17 cellular contexts compared by ENCODE assay signal in genomic region chr20:64156136-64156885, GRCh38. TPM values are rescaled to one million over a fixed set of nuclear protein-coding genes. Genes with fewer than 3 reads are reported as not detected.
DNase-seq lines count a peak whose midpoint lies in the region; ATAC-seq, FAIRE-seq and TF ChIP-seq lines count a peak whose summit lies in the region.
"Had no signal": no experiment of that assay in that cellular context is flagged by ENCODE, and none has a peak within 500 bp of the region (broad histone marks: within the 10 kb centered on the region; RNA-seq: fewer than 3 reads in every experiment).

No MANE protein-coding gene starts in this region.

- H3K9me3 Mint-ChIP-seq in endodermal cell, result no peaks in the 10 kb centered on the region
- H3K9me3 Mint-ChIP-seq: activated CD8-positive, alpha-beta T cell treated with anti-CD3 and anti-CD28 coated beads for 36 hours; activated naive CD8-positive, alpha-beta T cell treated with anti-CD3 and anti-CD28 coated beads, Interleukin-2, amount 50 U/mL, for 24 hours; activated T-helper 1 cell treated with anti-CD3 and anti-CD28 coated beads, Interleukin-12 subunit alpha, Interleukin-12 subunit beta, Interleukin-2, Interleukin-4 antibody, amounts not matched to agents 30 ng/mL and 10 ng/mL and 1 ng/mL, durations not matched to agents 14 hours and 24 hours and 36 hours; stimulated activated naive CD8-positive, alpha-beta T cell treated with anti-CD3 and anti-CD28 coated beads, Interleukin-15, amount 100 ng/mL, for 72 hours had no signal

- H3K4me1 ChIP-seq in endodermal cell (ENCODE audit: control insufficient read depth, insufficient read depth, low read length), result peaks cover 4% of the 10 kb centered on the region
- H3K4me1 ChIP-seq: left lung had no signal

- ATAC-seq in HG02610 (IDR thresholded peaks at IDR 0.05; ENCODE audit: unreplicated experiment), result no peak
- ATAC-seq: activated CD8-positive, alpha-beta T cell treated with anti-CD3 and anti-CD28 coated beads for 36 hours; activated naive CD8-positive, alpha-beta T cell treated with anti-CD3 and anti-CD28 coated beads, Interleukin-2, amount 50 U/mL, for 24 hours; left lung; stimulated activated naive CD8-positive, alpha-beta T cell treated with anti-CD3 and anti-CD28 coated beads, Interleukin-15, amount 100 ng/mL, for 72 hours had no signal

- H3K4me3 ChIP-seq in endodermal cell (ENCODE audit: low read length), result no peak overlapping the region
- H3K4me3 ChIP-seq: left lung had no signal

- no peak overlapping the region for H3K4me3 Mint-ChIP-seq in endodermal cell
- H3K4me3 Mint-ChIP-seq: activated CD8-positive, alpha-beta T cell treated with anti-CD3 and anti-CD28 coated beads for 36 hours; activated naive CD8-positive, alpha-beta T cell treated with anti-CD3 and anti-CD28 coated beads, Interleukin-2, amount 50 U/mL, for 24 hours; activated T-helper 1 cell treated with anti-CD3 and anti-CD28 coated beads, Interleukin-12 subunit alpha, Interleukin-12 subunit beta, Interleukin-2, Interleukin-4 antibody, amounts not matched to agents 30 ng/mL and 10 ng/mL and 1 ng/mL, durations not matched to agents 14 hours and 24 hours and 36 hours; stimulated activated naive CD8-positive, alpha-beta T cell treated with anti-CD3 and anti-CD28 coated beads, Interleukin-15, amount 100 ng/mL, for 72 hours had no signal

- H3K27me3 Mint-ChIP-seq in endodermal cell (ENCODE audit: insufficient read depth), result peaks cover 3% of the 10 kb centered on the region

- no peaks in the 10 kb centered on the region for H3K36me3 ChIP-seq in endodermal cell (ENCODE audit: control insufficient read depth, insufficient read depth, low read length)
- H3K36me3 ChIP-seq: left lung had no signal

- H3K4me1 Mint-ChIP-seq in endodermal cell, result peaks cover 30% of the 10 kb centered on the region
- H3K4me1 Mint-ChIP-seq: activated naive CD8-positive, alpha-beta T cell treated with anti-CD3 and anti-CD28 coated beads, Interleukin-2, amount 50 U/mL, for 24 hours; stimulated activated naive CD8-positive, alpha-beta T cell treated with anti-CD3 and anti-CD28 coated beads, Interleukin-15, amount 100 ng/mL, for 72 hours had no signal

- peak; percentile 33 for DNase-seq in COLO668 (lab: John Stamatoyannopoulos, UW; ENCODE audit: unreplicated experiment)
- peak; percentile 56 for DNase-seq in NCI-H1092 (lab: John Stamatoyannopoulos, UW)
- peak; percentile 15 for DNase-seq in NCI-H2227 treated with DMSO at 0.1 percent for 48 hours (lab: John Stamatoyannopoulos, UW)
- no peak for DNase-seq in endodermal cell
- no peak for DNase-seq in amniotic stem cell (lab: John Stamatoyannopoulos, UW)
- no peak for DNase-seq in hippocampal formation (lab: John Stamatoyannopoulos, UW)
- no peak for DNase-seq in GM19239 (ENCODE audit: insufficient read length, low spot score)
- DNase-seq: activated CD8-positive, alpha-beta T cell treated with anti-CD3 and anti-CD28 coated beads for 36 hours; activated naive CD8-positive, alpha-beta T cell treated with anti-CD3 and anti-CD28 coated beads, Interleukin-2, amount 50 U/mL, for 24 hours; NCI-H1930; stimulated activated CD4-positive, alpha-beta T cell treated with anti-CD3 and anti-CD28 coated beads, Interleukin-15, amount 100 ng/mL, for 24 hours; stimulated activated naive CD8-positive, alpha-beta T cell treated with anti-CD3 and anti-CD28 coated beads, Interleukin-15, amount 100 ng/mL, for 72 hours had no signal

- 71 to 83% methylated on average over 5 to 9 of the region's 9 CpGs for WGBS in endodermal cell (ENCODE audit: insufficient coverage in 1 of 2, insufficient read length in 1 of 2), 2 experiments

- H3K27me3 ChIP-seq in endodermal cell (ENCODE audit: control insufficient read depth, insufficient read depth, low read length, poor library complexity, severe bottlenecking), result no peaks in the 10 kb centered on the region

- H3K9ac ChIP-seq in endodermal cell (ENCODE audit: extremely low read depth, low read length, poor library complexity, severe bottlenecking), result no peak overlapping the region

- no peak overlapping the region for H3K27ac Mint-ChIP-seq in endodermal cell
- H3K27ac Mint-ChIP-seq: activated CD8-positive, alpha-beta T cell treated with anti-CD3 and anti-CD28 coated beads for 36 hours; activated naive CD8-positive, alpha-beta T cell treated with anti-CD3 and anti-CD28 coated beads, Interleukin-2, amount 50 U/mL, for 24 hours; activated T-helper 1 cell treated with anti-CD3 and anti-CD28 coated beads, Interleukin-12 subunit alpha, Interleukin-12 subunit beta, Interleukin-2, Interleukin-4 antibody, amounts not matched to agents 30 ng/mL and 10 ng/mL and 1 ng/mL, durations not matched to agents 14 hours and 24 hours and 36 hours had no signal

- peak overlapping the region; percentile 82 for H3K27ac ChIP-seq in endodermal cell (ENCODE audit: low read depth, low read length)
- H3K27ac ChIP-seq: HL-60, left lung had no signal

- no peaks in the 10 kb centered on the region for H3K9me3 ChIP-seq in endodermal cell (ENCODE audit: control insufficient read depth, low read length)
- H3K9me3 ChIP-seq: left lung had no signal

- TF ChIP-seq CTCF in endodermal cell (conservative IDR thresholded peaks at IDR 0.05), result no peak

- no peaks in the 10 kb centered on the region for H3K36me3 Mint-ChIP-seq in endodermal cell (ENCODE audit: low read depth)

- FAIRE-seq in GM19239 (lab: Jason Lieb, UNC), result no peak
- FAIRE-seq: TTC549 had no signal

RNA-seq across cellular contexts. Expression of gene MYT1, which starts 7.9 kb away (rescaled TPM):
- total RNA-seq in endodermal cell, result 1 to 10 TPM; 2.4 to 4.5 TPM
- polyA plus RNA-seq in endodermal cell (2013, experiment 1 of 2), result 9.6 TPM
- 8.4 TPM for polyA plus RNA-seq in endodermal cell (2013, experiment 2 of 2)
- total RNA-seq: activated CD8-positive, alpha-beta T cell treated with anti-CD3 and anti-CD28 coated beads for 36 hours; activated T-helper 1 cell treated with anti-CD3 and anti-CD28 coated beads, Interleukin-12 subunit alpha, Interleukin-12 subunit beta, Interleukin-2, Interleukin-4 antibody, amounts not matched to agents 30 ng/mL and 10 ng/mL and 1 ng/mL, durations not matched to agents 14 hours and 24 hours and 36 hours; left lung had no signal

RNA-seq across cellular contexts. Expression of gene NPBWR2, which starts 48.9 kb away (rescaled TPM):
- total RNA-seq in endodermal cell, result not detected
- polyA plus RNA-seq in endodermal cell (2013, experiment 1 of 2), result not detected
- not detected for polyA plus RNA-seq in endodermal cell (2013, experiment 2 of 2)
- total RNA-seq: activated CD8-positive, alpha-beta T cell treated with anti-CD3 and anti-CD28 coated beads for 36 hours; activated T-helper 1 cell treated with anti-CD3 and anti-CD28 coated beads, Interleukin-12 subunit alpha, Interleukin-12 subunit beta, Interleukin-2, Interleukin-4 antibody, amounts not matched to agents 30 ng/mL and 10 ng/mL and 1 ng/mL, durations not matched to agents 14 hours and 24 hours and 36 hours; left lung had no signal

Comparison
In these comparisons a context has a peak if more than half of its experiments do, and no peak if none do; other contexts are left out.
1. DNase-seq: peak in COLO668 (single experiment), NCI-H1092 (single experiment) and NCI-H2227 treated with DMSO at 0.1 percent for 48 hours (single experiment); none in endodermal cell (single experiment), amniotic stem cell (single experiment), hippocampal formation (0 of 2) and GM19239 (single experiment).